8 cellular contexts compared by ENCODE assay signal in genomic region chr3:143001369-143002082, GRCh38. TPM values are rescaled to one million over a fixed set of nuclear protein-coding genes. Genes with fewer than 3 reads are reported as not detected.
DNase-seq lines count a peak whose midpoint lies in the region; TF ChIP-seq lines count a peak whose summit lies in the region.

TSS of gene U2SURP (plus strand) at chr3:143001570. CDS start at chr3:143001629, 59 bp downstream.

- peaks cover 0 to 4% of the 10 kb centered on the region in 2 donors for H3K4me1 ChIP-seq in neuronal stem cell (ENCODE audit: control insufficient read depth in 2 of 2, insufficient read depth in 1 of 2, low read depth in 1 of 2, low read length in 2 of 2)

- H2BK12ac ChIP-seq in neuronal stem cell (ENCODE audit: low read length) = no peak within 1 kb of the TSS

- no peak within 1 kb of the TSS for H2BK5ac ChIP-seq in neuronal stem cell (ENCODE audit: low read length)

- no peaks in the 10 kb centered on the region for H3K27me3 ChIP-seq in neuronal stem cell (ENCODE audit: control insufficient read depth in 3 of 3, insufficient read depth in 3 of 3, low read depth in 1 of 3, low read length in 3 of 3)

- no peak within 1 kb of the TSS for H2BK120ac ChIP-seq in neuronal stem cell (ENCODE audit: low read depth, low read length)

- H2AFZ ChIP-seq in neuronal stem cell (ENCODE audit: low read length) = peak within 1 kb of the TSS; percentile 90

- H3K9ac ChIP-seq in neuronal stem cell (ENCODE audit: low read depth, low read length, poor library complexity) = peak within 1 kb of the TSS; percentile 90

- H2BK15ac ChIP-seq in neuronal stem cell (ENCODE audit: low read length) = no peak within 1 kb of the TSS

- no peak within 1 kb of the TSS for H4K8ac ChIP-seq in neuronal stem cell (ENCODE audit: low read depth, low read length)

- peak within 1 kb of the TSS; percentile 90 for H3K18ac ChIP-seq in neuronal stem cell (ENCODE audit: low read length)

- peak; percentile 88 for DNase-seq in GF-D8 (lab: John Stamatoyannopoulos, UW)
- DNase-seq in HEK293T (ENCODE audit: extremely low spot score) = peak; percentile 97
- DNase-seq in MV-4-11 (lab: John Stamatoyannopoulos, UW) = peak; percentile 97
- peak; percentile 99 for DNase-seq in SK-MEL-5 (ENCODE audit: low read depth, low spot score)
- DNase-seq in activated naive CD4-positive, alpha-beta T cell treated with Interleukin-2 at 50 U/mL for 16 hours = peak; percentile 94
- peak; percentile 99 for DNase-seq in foreskin melanocyte
- peak; percentile 93 for DNase-seq in neuronal stem cell (ENCODE audit: low spot score)

- peak within 1 kb of the TSS; percentile 92 to 95 for H3K4me3 ChIP-seq in neuronal stem cell (ENCODE audit: low read length in 2 of 2)

- H3K27ac ChIP-seq in neuronal stem cell (replicated peaks; ENCODE audit: low read length) = peak within 1 kb of the TSS; percentile 82

- no peak for TF ChIP-seq CTCF in subcutaneous adipose tissue (IDR thresholded peaks at IDR 0.05; ENCODE audit: low read depth)

- H2AK5ac ChIP-seq in neuronal stem cell (ENCODE audit: low read depth, low read length) = peak within 1 kb of the TSS; percentile 15

- no peak within 1 kb of the TSS for H3K23ac ChIP-seq in neuronal stem cell (ENCODE audit: low read depth, low read length, poor library complexity)

- no peaks in the 10 kb centered on the region for H3K9me3 ChIP-seq in neuronal stem cell (replicated peaks in 1 of 2; ENCODE audit: control insufficient read depth in 2 of 2, insufficient read depth in 1 of 2, low read depth in 1 of 2, low read length in 2 of 2)

- no peaks in the 10 kb centered on the region for H3K36me3 ChIP-seq in neuronal stem cell (replicated peaks in 1 of 2; ENCODE audit: control insufficient read depth in 2 of 2, insufficient read depth in 2 of 2, low read length in 2 of 2)

- in situ Hi-C loops in SK-MEL-5 (cut with HindIII; ENCODE audit: low pct_unique_long_range_greater_than_20kb, low sequenced_read_pairs) = no loop called here

- H3K14ac ChIP-seq in neuronal stem cell (ENCODE audit: low read length) = no peak within 1 kb of the TSS

- H3K4me2 ChIP-seq in neuronal stem cell (ENCODE audit: insufficient read depth, low read length, poor library complexity, severe bottlenecking) = peak within 1 kb of the TSS; percentile 70

- no peak within 1 kb of the TSS for H4K91ac ChIP-seq in neuronal stem cell (ENCODE audit: low read depth, low read length, poor library complexity)

- H3K4ac ChIP-seq in neuronal stem cell (ENCODE audit: low read length) = no peak within 1 kb of the TSS

- POLR2A ChIA-PET in HEK293T (lab: Yijun Ruan, JAX) = interaction anchor here (0.7 to 2.7 kb wide), 19 partner anchors 8 to 686 kb away, joined by 3 to 11 read pairs (median 4); partner anchors contain the start of genes PCOLCE2 and XRN1

- CTCF ChIA-PET in HEK293T (lab: Yijun Ruan, JAX) = interaction anchor here (0.5 to 3.7 kb wide), 4 partner anchors 8 to 179 kb away, joined by 3 to 15 read pairs (median 4); no protein-coding TSS in a partner anchor

- H3K79me1 ChIP-seq in neuronal stem cell (ENCODE audit: low read depth, low read length) = no peaks in the 10 kb centered on the region

- no CpG with 5 or more reads among the region's 55 CpGs for WGBS in neuronal stem cell (ENCODE audit: extremely low coverage in 2 of 2, insufficient read length in 2 of 2, insufficient replicate concordance in 1 of 2), 2 donors

TF ChIP-seq in HEK293T, 16 proteins besides CTCF, POLR2A, EP300 and RAD21:
- TF ChIP-seq HDGF (IDR thresholded peaks at IDR 0.05; ENCODE audit: borderline replicate concordance) = no peak
- peak; percentile 55; the same call in 1 of the 2 replicates for TF ChIP-seq PKNOX1 (IDR thresholded peaks at IDR 0.05)
- peak; percentile 45 for TF ChIP-seq L3MBTL2 (conservative IDR thresholded peaks at IDR 0.05)
- peak; percentile 42; the same call in 1 of the 2 replicates for TF ChIP-seq BHLHE40 (IDR thresholded peaks at IDR 0.05; ENCODE audit: borderline replicate concordance)
- peak; percentile 86 for TF ChIP-seq ELF4 (IDR thresholded peaks at IDR 0.05)
- peak; percentile 53; the same call in 1 of the 2 replicates for TF ChIP-seq CTBP1 (IDR thresholded peaks at IDR 0.05; ENCODE audit: borderline replicate concordance)
- peak; percentile 74 for TF ChIP-seq NFRKB (IDR thresholded peaks at IDR 0.05)
- peak; percentile 45; the same call in 1 of the 2 replicates for TF ChIP-seq ARNT (IDR thresholded peaks at IDR 0.05)
- no peak for TF ChIP-seq FOXA1 (IDR thresholded peaks at IDR 0.05)
TF ChIP-seq in HEK293T: peak in this region for 7.

RNA-seq across cellular contexts. Expression of gene U2SURP, which starts in this region (rescaled TPM):
- 116 and 120 TPM in 2 replicates for total RNA-seq in SK-MEL-5 (2014; rRNA removed; shearing (Covaris generic))
- 45.6 and 66.1 TPM in 2 replicates for polyA plus RNA-seq in SK-MEL-5 (2015; cell fraction: cytosol; rRNA removed)
- polyA plus RNA-seq in SK-MEL-5 (2015; cell fraction: nucleus; rRNA removed) = 318 and 341 TPM in 2 replicates
- polyA plus RNA-seq in neuronal stem cell (2013, experiment 1 of 2) = 89.9 TPM
- polyA plus RNA-seq in neuronal stem cell (2013, experiment 2 of 2) = 98.6 TPM
- total RNA-seq in subcutaneous adipose tissue = 100 to 1,000 TPM in 1 of 4 donors, 10 to 100 TPM in 3; 89.5 to 150 (median 92.2) TPM

Comparison
In these comparisons a context has a peak if more than half of its experiments do, and no peak if none do; other contexts are left out.
1. Peak in every context shown above with its lines: DNase-seq, H3K4me3 ChIP-seq and H3K27ac ChIP-seq.